Comparison of ENCODE assay signal across 22 cellular contexts in the genomic region with DNA sequence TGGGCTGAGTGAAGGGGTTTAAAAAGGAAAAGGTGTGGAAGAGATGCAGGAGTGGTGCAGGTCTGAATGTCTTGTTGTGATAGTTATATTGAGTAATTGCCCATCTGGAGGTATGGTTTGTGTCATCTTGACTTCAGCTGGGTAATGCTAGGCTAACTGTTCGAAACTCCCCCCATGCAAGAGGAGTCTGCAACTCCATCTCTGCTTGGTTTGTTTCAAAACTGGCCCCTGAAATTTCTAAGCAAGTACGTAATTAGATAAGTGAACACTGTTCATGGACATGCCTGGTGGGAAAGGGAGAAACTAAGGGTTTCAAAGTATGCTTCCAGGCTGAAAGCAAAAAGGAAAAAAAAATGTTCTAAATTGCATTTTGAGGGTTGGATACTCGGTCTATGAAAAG.
"Had no signal": no experiment of that assay in that cellular context is flagged by ENCODE, and none has a peak within 500 bp of the region (broad histone marks: within the 10 kb centered on the region; RNA-seq: fewer than 3 reads in every experiment).

No MANE protein-coding gene starts in this region.

- H3K79me2 ChIP-seq: hepatocyte had no signal

- H3K4me2 ChIP-seq: hepatocyte had no signal

- H3K27ac Mint-ChIP-seq: naive thymus-derived CD8-positive, alpha-beta T cell; type B pancreatic cell had no signal

- H2AFZ ChIP-seq: hepatocyte had no signal

- H3K27ac ChIP-seq: colonic mucosa, foreskin keratinocyte, hepatocyte, neutrophil, ovary, right atrium auricular region, sigmoid colon, skin epidermis, stomach, thoracic aorta had no signal

- H3K27me3 ChIP-seq: colonic mucosa, foreskin keratinocyte, hepatocyte, neutrophil, ovary, right atrium auricular region, sigmoid colon, stomach had no signal

- FAIRE-seq: urothelium cell line had no signal

- DNase-seq: colonic mucosa; dermis blood vessel endothelial cell; foreskin keratinocyte; head of caudate nucleus; left colon; mammary epithelial cell; mucosa of descending colon; naive thymus-derived CD8-positive, alpha-beta T cell; ovary; sigmoid colon; stimulated activated CD4-positive, alpha-beta T cell treated with anti-CD3 and anti-CD28 coated beads, Interleukin-12 subunit alpha, Interleukin-12 subunit beta, amount 100 ng/mL, for 4 hours; stimulated activated naive CD4-positive, alpha-beta T cell; stomach; substantia nigra had no signal

- H3K36me3 ChIP-seq: colonic mucosa, ovary, right atrium auricular region, sigmoid colon, stomach, thoracic aorta had no signal

- H3K4me3 Mint-ChIP-seq: naive thymus-derived CD8-positive, alpha-beta T cell; type B pancreatic cell had no signal

- H3K36me3 Mint-ChIP-seq: naive thymus-derived CD8-positive, alpha-beta T cell had no signal

- H3K4me3 ChIP-seq: colonic mucosa, hepatocyte, mucosa of descending colon, ovary, right atrium auricular region, sigmoid colon, skin epidermis, stomach, thoracic aorta had no signal

- H3K27me3 Mint-ChIP-seq: naive thymus-derived CD8-positive, alpha-beta T cell; type B pancreatic cell had no signal

- H3K9me3 ChIP-seq: colonic mucosa, mucosa of descending colon, neutrophil, ovary, right atrium auricular region, sigmoid colon, stomach, thoracic aorta had no signal

- H3K9me3 Mint-ChIP-seq: naive thymus-derived CD8-positive, alpha-beta T cell; type B pancreatic cell had no signal

- ATAC-seq: esophagus mucosa; foreskin keratinocyte; left colon; mucosa of descending colon; naive thymus-derived CD8-positive, alpha-beta T cell had no signal

- H3K4me1 Mint-ChIP-seq: naive thymus-derived CD8-positive, alpha-beta T cell had no signal

- H3K4me1 ChIP-seq: colonic mucosa, foreskin keratinocyte, right atrium auricular region, sigmoid colon, stomach had no signal
